Comparison of ENCODE assay signal across 19 cellular contexts in genomic region chr2:112834379-112835014, GRCh38. TPM values are rescaled to one million over a fixed set of nuclear protein-coding genes. Genes with fewer than 3 reads are reported as not detected.
A peak's percentile ranks its signal among the peaks of the same experiment; 100 is the strongest.
DNase-seq lines count a peak whose midpoint lies in the region; ATAC-seq, FAIRE-seq and TF ChIP-seq lines count a peak whose summit lies in the region.
"Had no signal": no experiment of that assay in that cellular context is flagged by ENCODE, and none has a peak within 500 bp of the region (broad histone marks: within the 10 kb centered on the region; RNA-seq: fewer than 3 reads in every experiment).

No MANE protein-coding gene starts in this region.

- no peaks in the 10 kb centered on the region for H3K36me3 ChIP-seq in breast epithelium
- H3K36me3 ChIP-seq in brain microvascular endothelial cell (replicated peaks): peaks cover 41% of the 10 kb centered on the region
- no peaks in the 10 kb centered on the region for H3K36me3 ChIP-seq in HepG2 (replicated peaks in 1 of 2; ENCODE audit: control insufficient read depth in 1 of 2, insufficient read depth in 2 of 2, low read length in 2 of 2)

- H3K9me3 Mint-ChIP-seq in MCF 10A (ENCODE audit: unreplicated experiment): no peaks in the 10 kb centered on the region

- H3K4me2 ChIP-seq in HepG2 (ENCODE audit: low read depth, low read length): peak overlapping the region; percentile 50

- no peaks in the 10 kb centered on the region for H3K27me3 Mint-ChIP-seq in MCF 10A (ENCODE audit: insufficient read depth, unreplicated experiment)
- H3K27me3 Mint-ChIP-seq: IgD-negative memory B cell had no signal

- DNase-seq in MCF 10A (ENCODE audit: unreplicated experiment) (no peak), breast epithelium (ENCODE audit: low spot score in 2 of 2) (no peak), brain microvascular endothelial cell (no peak), HepG2 (ENCODE audit: low spot score) (peak; percentile 36), NCI-H1694 treated with DMSO at 0.1 percent for 48 hours (lab: John Stamatoyannopoulos, UW) (no peak), superior temporal gyrus (ENCODE audit: extremely low spot score) (no peak), NCI-H1105 (lab: John Stamatoyannopoulos, UW) (no peak)
- DNase-seq: activated gamma-delta T cell, caudate nucleus, NCI-H187, NCI-H82, occipital lobe, substantia nigra had no signal

- TF ChIP-seq POLR2A in breast epithelium (IDR thresholded peaks at IDR 0.05) (no peak), HepG2 (IDR thresholded peaks at IDR 0.05; ENCODE audit: insufficient read depth in 1 of 2, low read depth in 2 of 2, low read length in 2 of 2) (no peak)

- H3K4me3 Mint-ChIP-seq in MCF 10A (ENCODE audit: unreplicated experiment): no peak overlapping the region
- H3K4me3 Mint-ChIP-seq: IgD-negative memory B cell had no signal

- H3K36me3 Mint-ChIP-seq in MCF 10A (ENCODE audit: insufficient read depth, unreplicated experiment): peaks cover 6% of the 10 kb centered on the region
- H3K36me3 Mint-ChIP-seq: IgD-negative memory B cell had no signal

- TF ChIP-seq RAD21 in HepG2 (CRISPR knock-in tag; IDR thresholded peaks at IDR 0.05): no peak

- H4K20me1 ChIP-seq in HepG2 (ENCODE audit: insufficient read depth, low read length): no peaks in the 10 kb centered on the region

- H3K9ac ChIP-seq in HepG2 (ENCODE audit: insufficient read depth, low read depth, low read length): no peak overlapping the region

- TF ChIP-seq CTCF in MCF 10A (IDR thresholded peaks at IDR 0.05; ENCODE audit: unreplicated experiment): no peak
- no peak for TF ChIP-seq CTCF in breast epithelium (IDR thresholded peaks at IDR 0.05)
- no peak for TF ChIP-seq CTCF in brain microvascular endothelial cell (IDR thresholded peaks at IDR 0.05; ENCODE audit: low read depth, low read length, missing control alignments)
- no peak for TF ChIP-seq CTCF in HepG2 (CRISPR knock-in tag; IDR thresholded peaks at IDR 0.05)

- H3K4me1 ChIP-seq in breast epithelium (peaks cover 0 to 5% of the 10 kb centered on the region in 2 donors), HepG2 (ENCODE audit: insufficient read depth, low read length) (peaks cover 34% of the 10 kb centered on the region)

- intact Hi-C loops in MCF 10A (cut with micrococcal nuclease): no loop called here
- intact Hi-C loops in breast epithelium (cut with DNase I; ENCODE audit: low total_unique reads): loop anchor here (5.0 kb wide), 1 partner anchor 513 kb away; no protein-coding TSS in a partner anchor
- intact Hi-C loops in HepG2 (cut with micrococcal nuclease; ENCODE audit: unreplicated experiment): no loop called here

- peak in 1 of 2 experiments; percentile 9; a peak in 1 of 4 replicates for TF ChIP-seq EP300 in HepG2 (IDR thresholded peaks at IDR 0.05; ENCODE audit: low read depth in 2 of 2, low read length in 2 of 2)
- TF ChIP-seq EP300 in HepG2 (CRISPR knock-in tag; IDR thresholded peaks at IDR 0.05; ENCODE audit: borderline replicate concordance): no peak

- peak overlapping the region; percentile 69 for H3K27ac Mint-ChIP-seq in MCF 10A (ENCODE audit: low read depth, unreplicated experiment)
- H3K27ac Mint-ChIP-seq: IgD-negative memory B cell had no signal

- POLR2A ChIA-PET in MCF 10A (lab: Yijun Ruan, JAX): interaction anchor here (0.7 to 4.3 kb wide), 9 partner anchors 9 to 86 kb away, joined by 3 to 20 read pairs (median 4); no protein-coding TSS in a partner anchor
- POLR2A ChIA-PET in HepG2 (lab: Yijun Ruan, JAX): interaction anchor here (0.9 to 1.5 kb wide), 4 partner anchors 16 to 250 kb away, joined by 3 to 4 read pairs (median 3); partner anchors contain the start of gene CHCHD5

- no peaks in the 10 kb centered on the region for H3K79me2 ChIP-seq in HepG2 (ENCODE audit: insufficient read depth, low read length)

- CTCF ChIA-PET in MCF 10A (lab: Yijun Ruan, JAX) (interaction anchor here (0.7 to 2.6 kb wide), 2 partner anchors 9 to 107 kb away, joined by 3 to 11 read pairs; no protein-coding TSS in a partner anchor), HepG2 (lab: Yijun Ruan, JAX; ENCODE audit: low intra/inter-chr PET ratio, low total read pairs) (no interaction called here)

- WGBS in HepG2 (ENCODE audit: low lambda C conversion rate): 7% methylated on average over 1 of the region's 1 CpG

- no peak overlapping the region for H2AFZ ChIP-seq in HepG2 (ENCODE audit: low read length)

- in situ Hi-C loops in brain microvascular endothelial cell (cut with HindIII; ENCODE audit: low pct_ligation_motif_present, low sequenced_read_pairs) (no loop called here), HepG2 (cut with HindIII; ENCODE audit: extremely low pct_ligation_motif_present, low pct_unique_long_range_greater_than_20kb) (no loop called here)

- FAIRE-seq in HepG2 (lab: Jason Lieb, UNC): peak; percentile 80
- FAIRE-seq: A204.1 had no signal

- H3K27ac ChIP-seq in breast epithelium (no peak overlapping the region), brain microvascular endothelial cell (peak overlapping the region; percentile 98), HepG2 (ENCODE audit: extremely low read length, insufficient read depth, low read length) (no peak overlapping the region)

- H3K9me3 ChIP-seq in breast epithelium (no peaks in the 10 kb centered on the region), HepG2 (ENCODE audit: low read length) (no peaks in the 10 kb centered on the region)

- H3K4me3 ChIP-seq in breast epithelium (no peak overlapping the region), brain microvascular endothelial cell (ENCODE audit: low read depth, low read length) (no peak overlapping the region), HepG2 (replicated peaks in 1 of 3; ENCODE audit: insufficient read depth in 1 of 3, low read depth in 2 of 3, low read length in 3 of 3) (no peak overlapping the region)

- H3K27me3 ChIP-seq in breast epithelium (peaks cover 0 to under 1% of the 10 kb centered on the region in 2 donors), brain microvascular endothelial cell (replicated peaks) (no peaks in the 10 kb centered on the region), HepG2 (ENCODE audit: control insufficient read depth in 1 of 2, insufficient read depth in 2 of 2, low read length in 2 of 2) (no peaks in the 10 kb centered on the region)

- ATAC-seq in HepG2 (peak; percentile 72), HG03571 (IDR thresholded peaks at IDR 0.05; ENCODE audit: unreplicated experiment) (no peak)

- no TSS peak for BruUV-seq in MCF 10A (replicated peaks; lab: Mats Ljungman, UMichigan)
- no TSS peak for BruUV-seq in HepG2 (replicated peaks; lab: Mats Ljungman, UMichigan)

- peaks cover 34% of the 10 kb centered on the region for H3K4me1 Mint-ChIP-seq in MCF 10A (ENCODE audit: insufficient read depth, unreplicated experiment)

RNA-seq across cellular contexts. Expression of gene IL1B, which starts 2.1 kb away (rescaled TPM):
- total RNA-seq in MCF 10A (2022) (5.4 and 5.5 TPM in 2 replicates), breast epithelium (1 to 10 TPM in 1 of 3 donors, not detected in 2; 8.0 TPM), HepG2 (2016; rRNA removed; fragmentation: Illumina TruSeq; extraction: Trizol) (not detected in 2 replicates)
- not detected in 2 replicates for total RNA-seq in HepG2 (2016; cell fraction: cytosol; rRNA removed; fragmentation: Illumina TruSeq; extraction: Trizol; ENCODE audit: low read depth)
- total RNA-seq in HepG2 (2016; cell fraction: insoluble cytoplasmic fraction; rRNA removed; fragmentation: Illumina TruSeq; extraction: Trizol): not detected in 2 replicates
- total RNA-seq in HepG2 (2016; cell fraction: membrane; rRNA removed; fragmentation: Illumina TruSeq; extraction: Trizol): not detected in 2 replicates
- total RNA-seq in HepG2 (2016; cell fraction: nucleus; rRNA removed; fragmentation: Illumina TruSeq; extraction: Trizol): not detected in 2 replicates
- 0.08 and 0.18 TPM in 2 replicates for polyA plus RNA-seq in HepG2 (2011; rRNA removed)
- polyA plus RNA-seq in HepG2 (2011; cell fraction: cytosol; rRNA removed): 0.03 and 0.04 TPM in 2 replicates
- not detected in 2 replicates for polyA plus RNA-seq in HepG2 (2011; cell fraction: nucleus; rRNA removed)
- polyA plus RNA-seq in HepG2 (2012): 0.11 and 0.20 TPM in 2 replicates
- not detected in 2 replicates for polyA plus RNA-seq in HepG2 (2016; cell fraction: cytosol; fragmentation: Illumina TruSeq; extraction: Trizol; ENCODE audit: low read depth)
- not detected in 2 replicates for polyA plus RNA-seq in HepG2 (2016; cell fraction: insoluble cytoplasmic fraction; fragmentation: Illumina TruSeq; extraction: Trizol; ENCODE audit: low read depth)
- polyA plus RNA-seq in HepG2 (2016; cell fraction: membrane; fragmentation: Illumina TruSeq; extraction: Trizol; ENCODE audit: low read depth): not detected in 2 replicates
- polyA plus RNA-seq in HepG2 (2016; cell fraction: nucleus; fragmentation: Illumina TruSeq; extraction: Trizol; ENCODE audit: insufficient read depth, low read depth): not detected in 2 replicates
- polyA minus RNA-seq in HepG2 (2011; rRNA and poly(A)+ RNA removed; ENCODE audit: low replicate concordance): 2.7 TPM in 1 of 2 replicates, not detected in the other
- polyA minus RNA-seq in HepG2 (2011; cell fraction: cytosol; rRNA and poly(A)+ RNA removed): not detected in 2 replicates
- polyA minus RNA-seq in HepG2 (2011; cell fraction: nucleus; rRNA and poly(A)+ RNA removed): not detected in 2 replicates
- total RNA-seq: activated CD8-positive, alpha-beta memory T cell treated with anti-CD3 and anti-CD28 coated beads for 36 hours; epithelial cell of proximal tubule; lung microvascular endothelial cell had no signal
- polyA plus RNA-seq: IgD-negative memory B cell had no signal

RNA-seq across cellular contexts. Expression of gene IL1A, which starts 50.2 kb away (rescaled TPM):
- total RNA-seq in MCF 10A (2022): 99.1 and 170 TPM in 2 replicates
- total RNA-seq in breast epithelium: under 1 TPM in 1 of 3 donors, not detected in 2; 0.44 TPM
- not detected in 2 replicates for total RNA-seq in HepG2 (2016; rRNA removed; fragmentation: Illumina TruSeq; extraction: Trizol)
- not detected in 2 replicates for total RNA-seq in HepG2 (2016; cell fraction: cytosol; rRNA removed; fragmentation: Illumina TruSeq; extraction: Trizol; ENCODE audit: low read depth)
- not detected in 2 replicates for total RNA-seq in HepG2 (2016; cell fraction: insoluble cytoplasmic fraction; rRNA removed; fragmentation: Illumina TruSeq; extraction: Trizol)
- not detected in 2 replicates for total RNA-seq in HepG2 (2016; cell fraction: membrane; rRNA removed; fragmentation: Illumina TruSeq; extraction: Trizol)
- total RNA-seq in HepG2 (2016; cell fraction: nucleus; rRNA removed; fragmentation: Illumina TruSeq; extraction: Trizol): not detected in 2 replicates
- polyA plus RNA-seq in HepG2 (2011; rRNA removed): not detected in 2 replicates
- not detected in 2 replicates for polyA plus RNA-seq in HepG2 (2011; cell fraction: cytosol; rRNA removed)
- not detected in 2 replicates for polyA plus RNA-seq in HepG2 (2011; cell fraction: nucleus; rRNA removed)
- 0.05 and 0.07 TPM in 2 replicates for polyA plus RNA-seq in HepG2 (2012)
- not detected in 2 replicates for polyA plus RNA-seq in HepG2 (2016; cell fraction: cytosol; fragmentation: Illumina TruSeq; extraction: Trizol; ENCODE audit: low read depth)
- not detected in 2 replicates for polyA plus RNA-seq in HepG2 (2016; cell fraction: insoluble cytoplasmic fraction; fragmentation: Illumina TruSeq; extraction: Trizol; ENCODE audit: low read depth)
- polyA plus RNA-seq in HepG2 (2016; cell fraction: membrane; fragmentation: Illumina TruSeq; extraction: Trizol; ENCODE audit: low read depth): not detected in 2 replicates
- polyA plus RNA-seq in HepG2 (2016; cell fraction: nucleus; fragmentation: Illumina TruSeq; extraction: Trizol; ENCODE audit: insufficient read depth, low read depth): not detected in 2 replicates
- polyA minus RNA-seq in HepG2 (2011; rRNA and poly(A)+ RNA removed; ENCODE audit: low replicate concordance): 0.33 TPM in 1 of 2 replicates, not detected in the other
- polyA minus RNA-seq in HepG2 (2011; cell fraction: cytosol; rRNA and poly(A)+ RNA removed): not detected in 2 replicates
- polyA minus RNA-seq in HepG2 (2011; cell fraction: nucleus; rRNA and poly(A)+ RNA removed): not detected in 2 replicates
- total RNA-seq: lung microvascular endothelial cell, occipital lobe had no signal
- polyA plus RNA-seq: IgD-negative memory B cell had no signal

Comparison
In these comparisons a context has a peak if more than half of its experiments do, and no peak if none do; other contexts are left out.
1. RNA of gene IL1A, which starts 50.2 kb away (total RNA-seq): 99.1 to 170 TPM in MCF 10A; 0.44 TPM in breast epithelium and not detected in HepG2; every median in the first group is over 10 times any median in the second.